ENCODE assay signal across 9 cellular contexts in genomic region chr3:181189556-181189955, GRCh38.
"Had no signal": no experiment of that assay in that cellular context is flagged by ENCODE, and none has a peak within 500 bp of the region (broad histone marks: within the 10 kb centered on the region; RNA-seq: fewer than 3 reads in every experiment).

No MANE protein-coding gene starts in this region.

- FAIRE-seq: HepG2, HTR-8/SVneo, K562 had no signal

- H3K9ac ChIP-seq: KMS-11 had no signal

- ATAC-seq: HepG2, K562 had no signal

- H3K27ac ChIP-seq: HL-60, KMS-11 had no signal

- H3K4me3 Mint-ChIP-seq: IgD-negative memory B cell had no signal

- H3K4me2 ChIP-seq: KMS-11 had no signal

- H3K4me3 ChIP-seq: K562 had no signal

- H3K27me3 Mint-ChIP-seq: IgD-negative memory B cell had no signal

- DNase-seq: IMR-90, KBM-7, KG1 had no signal
